14 cellular contexts compared by ENCODE assay signal in the genomic region with DNA sequence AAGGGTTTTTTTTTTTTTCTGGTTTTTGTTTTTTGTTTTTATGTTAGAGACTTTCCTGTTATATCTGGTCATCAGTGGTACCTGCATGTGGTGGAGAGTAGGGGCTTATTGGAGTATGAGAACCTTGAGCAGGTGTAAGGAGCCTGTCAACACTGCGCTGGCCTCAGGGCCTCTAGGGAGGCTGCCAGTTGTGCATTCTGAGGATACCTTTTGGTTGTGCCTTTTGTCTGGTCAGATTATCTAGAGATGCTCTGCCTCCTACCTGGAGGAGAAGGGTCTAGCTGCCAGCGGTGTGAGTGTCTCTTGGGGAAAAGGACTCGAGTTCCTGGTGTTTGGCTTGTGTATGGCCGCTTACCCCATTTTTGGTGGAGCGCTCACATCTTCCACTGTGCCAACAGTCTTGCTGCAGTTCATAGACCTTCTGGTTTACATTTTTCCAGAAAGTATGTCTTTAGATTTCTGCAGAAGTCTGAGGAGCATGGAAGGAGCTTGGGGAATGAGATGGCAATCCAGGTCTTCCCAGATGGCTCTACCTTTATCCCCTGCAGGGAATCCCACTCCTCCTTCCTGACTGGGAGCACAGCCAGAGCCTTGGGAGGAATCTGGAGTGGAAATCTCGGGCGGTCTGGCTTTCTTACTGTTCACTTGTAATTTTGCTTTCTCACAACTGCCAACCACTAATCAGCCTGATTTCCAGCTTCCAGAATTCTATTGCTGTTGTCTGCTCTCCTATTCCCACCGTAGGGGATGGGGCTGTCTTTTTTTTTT. TPM values are rescaled to one million over a fixed set of nuclear protein-coding genes. Genes with fewer than 3 reads are reported as not detected.
DNase-seq lines count a peak whose midpoint lies in the region; ATAC-seq and TF ChIP-seq lines count a peak whose summit lies in the region.
"Had no signal": no experiment of that assay in that cellular context is flagged by ENCODE, and none has a peak within 500 bp of the region (broad histone marks: within the 10 kb centered on the region; RNA-seq: fewer than 3 reads in every experiment).

No MANE protein-coding gene starts in this region.

- no peaks in the 10 kb centered on the region; the same call in none of the 2 replicates for H3K27me3 Mint-ChIP-seq in HFFc6 (ENCODE audit: insufficient read depth)
- no peaks in the 10 kb centered on the region for H3K27me3 Mint-ChIP-seq in activated naive CD8-positive, alpha-beta T cell treated with anti-CD3 and anti-CD28 coated beads, Interleukin-2, amount 50 U/mL, for 24 hours
- H3K27me3 Mint-ChIP-seq in memory B cell = no peaks in the 10 kb centered on the region

- no peak overlapping the region for H3K4me3 ChIP-seq in AG04450 (ENCODE audit: low read depth, low read length)

- DNase-seq in AG04450 (ENCODE audit: low read depth, low spot score) (no peak), HFFc6 (no peak), memory B cell (ENCODE audit: low spot score in 2 of 2) (no peak), NCI-H510A treated with DMSO at 0.1 percent for 48 hours (lab: John Stamatoyannopoulos, UW) (no peak), NCI-H82 treated with DMSO at 0.1 percent for 48 hours (lab: John Stamatoyannopoulos, UW; ENCODE audit: unreplicated experiment) (no peak)
- DNase-seq in activated naive CD8-positive, alpha-beta T cell treated with anti-CD3 and anti-CD28 coated beads, Interleukin-2, amount 50 U/mL, for 24 hours = no peak
- DNase-seq: endodermal cell; NCI-H82; right cardiac atrium; stimulated activated CD4-positive, alpha-beta T cell treated with anti-CD3 and anti-CD28 coated beads, Interleukin-4, amount 100 ng/mL, for 4 hours had no signal

- peak overlapping the region; percentile 98 for H3K27ac Mint-ChIP-seq in HFFc6
- peak overlapping the region; percentile 98 for H3K27ac Mint-ChIP-seq in activated naive CD8-positive, alpha-beta T cell treated with anti-CD3 and anti-CD28 coated beads, Interleukin-2, amount 50 U/mL, for 24 hours
- peak overlapping the region; percentile 35 for H3K27ac Mint-ChIP-seq in memory B cell
- H3K27ac Mint-ChIP-seq: endodermal cell had no signal

- ATAC-seq in activated naive CD8-positive, alpha-beta T cell treated with anti-CD3 and anti-CD28 coated beads, Interleukin-2, amount 50 U/mL, for 24 hours = no peak
- ATAC-seq in memory B cell (ENCODE audit: low read depth) (no peak), HG03039 (IDR thresholded peaks at IDR 0.05; ENCODE audit: unreplicated experiment) (no peak), HG02759 (IDR thresholded peaks at IDR 0.05; ENCODE audit: unreplicated experiment) (no peak)

- H3K4me3 Mint-ChIP-seq in HFFc6 (peak overlapping the region; percentile 58), memory B cell (no peak overlapping the region)
- peak overlapping the region; percentile 75 for H3K4me3 Mint-ChIP-seq in activated naive CD8-positive, alpha-beta T cell treated with anti-CD3 and anti-CD28 coated beads, Interleukin-2, amount 50 U/mL, for 24 hours
- H3K4me3 Mint-ChIP-seq: CD14-positive monocyte, endodermal cell had no signal

- CTCF ChIA-PET in AG04450 (lab: Charles Lee) = interaction anchor here (0.6 kb wide), 1 partner anchor 98 kb away, joined by 11 read pairs; no protein-coding TSS in a partner anchor

- no peaks in the 10 kb centered on the region for H3K9me3 ChIP-seq in AG04450 (ENCODE audit: control insufficient read depth, insufficient read depth, low read length)

- no peaks in the 10 kb centered on the region for H3K9me3 Mint-ChIP-seq in HFFc6
- H3K9me3 Mint-ChIP-seq in activated naive CD8-positive, alpha-beta T cell treated with anti-CD3 and anti-CD28 coated beads, Interleukin-2, amount 50 U/mL, for 24 hours = no peaks in the 10 kb centered on the region
- H3K9me3 Mint-ChIP-seq in memory B cell = no peaks in the 10 kb centered on the region
- H3K9me3 Mint-ChIP-seq: CD14-positive monocyte, endodermal cell had no signal

- peak overlapping the region; percentile 33 for H3K27ac ChIP-seq in AG04450 (ENCODE audit: low read depth, low read length)
- H3K27ac ChIP-seq: KMS-11 had no signal

- peaks cover 69% of the 10 kb centered on the region for H3K4me1 Mint-ChIP-seq in HFFc6 (ENCODE audit: low read depth)
- peaks cover 86% of the 10 kb centered on the region for H3K4me1 Mint-ChIP-seq in activated naive CD8-positive, alpha-beta T cell treated with anti-CD3 and anti-CD28 coated beads, Interleukin-2, amount 50 U/mL, for 24 hours
- peaks cover 39% of the 10 kb centered on the region for H3K4me1 Mint-ChIP-seq in memory B cell
- H3K4me1 Mint-ChIP-seq: endodermal cell had no signal

- no peaks in the 10 kb centered on the region for H3K27me3 ChIP-seq in AG04450 (ENCODE audit: control insufficient read depth, insufficient read depth, low read length)

- POLR2A ChIA-PET in AG04450 (lab: Yijun Ruan, JAX) = interaction anchor here (2.1 kb wide), 1 partner anchor 26 kb away, joined by 12 read pairs; no protein-coding TSS in a partner anchor

- H3K36me3 Mint-ChIP-seq in HFFc6 (ENCODE audit: low read depth) (peaks cover 50% of the 10 kb centered on the region), memory B cell (peaks cover 27% of the 10 kb centered on the region)
- peaks cover 60% of the 10 kb centered on the region for H3K36me3 Mint-ChIP-seq in activated naive CD8-positive, alpha-beta T cell treated with anti-CD3 and anti-CD28 coated beads, Interleukin-2, amount 50 U/mL, for 24 hours (ENCODE audit: low read depth)

- TF ChIP-seq CTCF in AG04450 (IDR thresholded peaks at IDR 0.05; ENCODE audit: low read depth, low read length) (no peak), HFFc6 (IDR thresholded peaks at IDR 0.05) (no peak)

RNA-seq across cellular contexts. Expression of a gene that starts 49.9 kb away (rescaled TPM):
- 49.4 and 54.7 TPM in 2 replicates for polyA plus RNA-seq in AG04450 (2011; rRNA removed)
- 46.4 and 49.5 TPM in 2 replicates for polyA minus RNA-seq in AG04450 (2011; rRNA and poly(A)+ RNA removed)
- 10 to 100 TPM; 37.8 to 46.5 (median 45.2) TPM for total RNA-seq in HFFc6 (2021; fragmentation: NEBNext Ultra II Directional; extraction: Animal tissue kit (Norgen Biotek cat#: 25700))

Comparison
In these comparisons a context has a peak if more than half of its experiments do, and no peak if none do; other contexts are left out.
1. H3K27ac Mint-ChIP-seq: peak in every context shown above with its lines; median percentile 98 in HFFc6; 98 in activated naive CD8-positive, alpha-beta T cell treated with anti-CD3 and anti-CD28 coated beads, Interleukin-2, amount 50 U/mL, for 24 hours; 35 in memory B cell.